ENCODE assay signal across 12 cellular contexts in genomic region chr1:206897175-206897574, GRCh38. TPM values are rescaled to one million over a fixed set of nuclear protein-coding genes. Genes with fewer than 3 reads are reported as not detected.
A peak's percentile ranks its signal among the peaks of the same experiment; 100 is the strongest.
DNase-seq lines count a peak whose midpoint lies in the region; ATAC-seq and TF ChIP-seq lines count a peak whose summit lies in the region.
"Had no signal": no experiment of that assay in that cellular context is flagged by ENCODE, and none has a peak within 500 bp of the region (broad histone marks: within the 10 kb centered on the region; RNA-seq: fewer than 3 reads in every experiment).

A gene with protein sequence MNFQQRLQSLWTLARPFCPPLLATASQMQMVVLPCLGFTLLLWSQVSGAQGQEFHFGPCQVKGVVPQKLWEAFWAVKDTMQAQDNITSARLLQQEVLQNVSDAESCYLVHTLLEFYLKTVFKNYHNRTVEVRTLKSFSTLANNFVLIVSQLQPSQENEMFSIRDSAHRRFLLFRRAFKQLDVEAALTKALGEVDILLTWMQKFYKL (plus strand): TSS chr1:206897443. CDS start chr1:206897833, 390 bp downstream.

- CTCF ChIA-PET in AG04450 (lab: Charles Lee) (interaction anchor here (0.6 to 1.8 kb wide), 4 partner anchors 12 to 285 kb away, joined by 3 to 11 read pairs (median 3); partner anchors contain the start of gene EIF2D), HCT116 (lab: Charles Lee) (no interaction called here)

- no TSS peak for BruUV-seq in HCT116 (replicated peaks; lab: Mats Ljungman, UMichigan)

- H2AFZ ChIP-seq in HCT116 (ENCODE audit: low read depth, low read length, poor library complexity, severe bottlenecking): peak within 1 kb of the TSS; percentile 56
- H2AFZ ChIP-seq: neural progenitor cell had no signal

- no peak for ATAC-seq in HCT116
- ATAC-seq in activated naive CD8-positive, alpha-beta T cell treated with anti-CD3 and anti-CD28 coated beads, Interleukin-2, amount 50 U/mL, for 24 hours: peak; percentile 81
- no peak for ATAC-seq in HG03175 (IDR thresholded peaks at IDR 0.05; ENCODE audit: unreplicated experiment)

- H3K36me3 Mint-ChIP-seq in activated naive CD8-positive, alpha-beta T cell treated with anti-CD3 and anti-CD28 coated beads, Interleukin-2, amount 50 U/mL, for 24 hours (ENCODE audit: low read depth): peaks cover 9% of the 10 kb centered on the region
- H3K36me3 Mint-ChIP-seq: neural progenitor cell had no signal

- H3K79me2 ChIP-seq in HCT116 (ENCODE audit: insufficient read depth, low read length): no peaks in the 10 kb centered on the region

- no peak for TF ChIP-seq RAD21 in HCT116 (IDR thresholded peaks at IDR 0.05; ENCODE audit: low read depth)

- H3K4me3 Mint-ChIP-seq in activated naive CD8-positive, alpha-beta T cell treated with anti-CD3 and anti-CD28 coated beads, Interleukin-2, amount 50 U/mL, for 24 hours: peak within 1 kb of the TSS; percentile 72
- H3K4me3 Mint-ChIP-seq: neural progenitor cell had no signal

- H3K9me2 ChIP-seq in HCT116 (ENCODE audit: insufficient read depth): no peaks in the 10 kb centered on the region

- H3K4me1 ChIP-seq in HCT116 (ENCODE audit: control insufficient read depth in 1 of 2, insufficient read depth in 2 of 2, low read length in 2 of 2) (peaks cover 9 to 18% of the 10 kb centered on the region in 2 experiments), skeletal muscle satellite cell (ENCODE audit: control insufficient read depth, insufficient read depth, low read length) (peaks cover 57% of the 10 kb centered on the region)
- H3K4me1 ChIP-seq: neural progenitor cell had no signal

- H3K4me1 Mint-ChIP-seq in activated naive CD8-positive, alpha-beta T cell treated with anti-CD3 and anti-CD28 coated beads, Interleukin-2, amount 50 U/mL, for 24 hours: peaks cover 92% of the 10 kb centered on the region

- DNase-seq in AG04450 (ENCODE audit: low read depth, low spot score): no peak
- no peak for DNase-seq in HCT116 (ENCODE audit: low read depth, low spot score)
- DNase-seq in activated naive CD8-positive, alpha-beta T cell treated with anti-CD3 and anti-CD28 coated beads, Interleukin-2, amount 50 U/mL, for 24 hours: peak; percentile 68
- no peak for DNase-seq in NCI-H510A treated with DMSO at 0.1 percent for 48 hours (lab: John Stamatoyannopoulos, UW)
- DNase-seq in mesenteric fat pad (ENCODE audit: low spot score): no peak
- no peak for DNase-seq in NCI-H524 treated with DMSO at 0.1 percent for 48 hours (lab: John Stamatoyannopoulos, UW)
- DNase-seq: effector CD4-positive, alpha-beta T cell; NCI-H526; small intestine had no signal

- peak within 1 kb of the TSS; percentile 63 for H3K4me2 ChIP-seq in HCT116 (ENCODE audit: low read length)
- H3K4me2 ChIP-seq in skeletal muscle satellite cell (ENCODE audit: low read length): peak within 1 kb of the TSS; percentile 61
- H3K4me2 ChIP-seq: neural progenitor cell had no signal

- no peak within 1 kb of the TSS for H3K4me3 ChIP-seq in AG04450 (ENCODE audit: low read depth, low read length)
- H3K4me3 ChIP-seq in HCT116 (replicated peaks in 1 of 2; ENCODE audit: low read depth in 1 of 2, low read length in 2 of 2): 0 out of 4 replicates have a peak within 1 kb of the TSS, but pooled peaks of 1 of the 2 experiments have one; percentile 9
- peak within 1 kb of the TSS; percentile 52 for H3K4me3 ChIP-seq in skeletal muscle satellite cell (ENCODE audit: low read length)
- H3K4me3 ChIP-seq: neural progenitor cell had no signal

- H3K36me3 ChIP-seq in HCT116 (ENCODE audit: control insufficient read depth in 1 of 2, insufficient read depth in 2 of 2, low read length in 2 of 2) (no peaks in the 10 kb centered on the region), skeletal muscle satellite cell (ENCODE audit: insufficient read depth, low read length) (no peaks in the 10 kb centered on the region)
- H3K36me3 ChIP-seq: neural progenitor cell had no signal

- TF ChIP-seq CTCF in AG04450 (IDR thresholded peaks at IDR 0.05; ENCODE audit: low read depth, low read length): no peak
- TF ChIP-seq CTCF in HCT116 (IDR thresholded peaks at IDR 0.05 in 2 of 3, conservative IDR thresholded peaks at IDR 0.05 in 1 of 3; ENCODE audit: borderline replicate concordance in 1 of 3, insufficient read depth in 1 of 3, low read depth in 2 of 3, low read length in 2 of 3): no peak

- H3K27ac ChIP-seq in AG04450 (ENCODE audit: low read depth, low read length) (peak within 1 kb of the TSS; percentile 53), HCT116 (ENCODE audit: low read depth, low read length) (no peak within 1 kb of the TSS)
- H3K27ac ChIP-seq: neural progenitor cell had no signal

- RAD21 ChIA-PET in HCT116 (lab: Charles Lee; ENCODE audit: low non-redundant PET in 1 of 2, low total read pairs in 2 of 2, uncharacterized antibody in 2 of 2, unreplicated experiment in 2 of 2): no interaction called here

- peak within 1 kb of the TSS; percentile 89 for H3K27ac Mint-ChIP-seq in activated naive CD8-positive, alpha-beta T cell treated with anti-CD3 and anti-CD28 coated beads, Interleukin-2, amount 50 U/mL, for 24 hours
- H3K27ac Mint-ChIP-seq: neural progenitor cell had no signal

- no peaks in the 10 kb centered on the region for H3K27me3 ChIP-seq in AG04450 (ENCODE audit: control insufficient read depth, insufficient read depth, low read length)
- H3K27me3 ChIP-seq in HCT116 (ENCODE audit: insufficient read depth, low read length): no peaks in the 10 kb centered on the region
- no peaks in the 10 kb centered on the region for H3K27me3 ChIP-seq in skeletal muscle satellite cell (ENCODE audit: control insufficient read depth, insufficient read depth, low read length)
- H3K27me3 ChIP-seq: neural progenitor cell had no signal

- POLR2A ChIA-PET in AG04450 (lab: Yijun Ruan, JAX) (no interaction called here), HCT116 (lab: Charles Lee) (no interaction called here)

- no peaks in the 10 kb centered on the region for H3K9me3 Mint-ChIP-seq in activated naive CD8-positive, alpha-beta T cell treated with anti-CD3 and anti-CD28 coated beads, Interleukin-2, amount 50 U/mL, for 24 hours
- H3K9me3 Mint-ChIP-seq: neural progenitor cell had no signal

- intact Hi-C loops in HCT116 (cut with micrococcal nuclease): no loop called here

- no peak for TF ChIP-seq POLR2A in HCT116 (IDR thresholded peaks at IDR 0.05; ENCODE audit: borderline replicate concordance, extremely low read depth, insufficient read depth, insufficient read length)

- H3K9me3 ChIP-seq in AG04450 (ENCODE audit: control insufficient read depth, insufficient read depth, low read length) (no peaks in the 10 kb centered on the region), HCT116 (ENCODE audit: control insufficient read depth in 1 of 2, insufficient read depth in 1 of 2, low read depth in 1 of 2, low read length in 2 of 2) (no peaks in the 10 kb centered on the region), skeletal muscle satellite cell (replicated peaks; ENCODE audit: low read length) (no peaks in the 10 kb centered on the region)

- H3K9ac ChIP-seq in HCT116 (ENCODE audit: low read length) (no peak within 1 kb of the TSS), skeletal muscle satellite cell (ENCODE audit: low read depth, low read length) (peak within 1 kb of the TSS; percentile 59)
- H3K9ac ChIP-seq: neural progenitor cell had no signal

- H3K27me3 Mint-ChIP-seq in activated naive CD8-positive, alpha-beta T cell treated with anti-CD3 and anti-CD28 coated beads, Interleukin-2, amount 50 U/mL, for 24 hours: no peaks in the 10 kb centered on the region

- H4K20me1 ChIP-seq in HCT116 (ENCODE audit: insufficient read depth): no peaks in the 10 kb centered on the region

TF ChIP-seq in HCT116, 20 proteins besides CTCF, POLR2A, EP300 and RAD21:
- TF ChIP-seq SIN3A (IDR thresholded peaks at IDR 0.05; ENCODE audit: low read depth) (no peak), POLR2AphosphoS5 (IDR thresholded peaks at IDR 0.05; ENCODE audit: low read depth, low read length) (no peak), JUND (IDR thresholded peaks at IDR 0.05) (no peak), ATF3 (IDR thresholded peaks at IDR 0.05) (no peak), EZH2phosphoT487 (IDR thresholded peaks at IDR 0.05; ENCODE audit: borderline replicate concordance) (no peak)
- TF ChIP-seq, protein P1, sequence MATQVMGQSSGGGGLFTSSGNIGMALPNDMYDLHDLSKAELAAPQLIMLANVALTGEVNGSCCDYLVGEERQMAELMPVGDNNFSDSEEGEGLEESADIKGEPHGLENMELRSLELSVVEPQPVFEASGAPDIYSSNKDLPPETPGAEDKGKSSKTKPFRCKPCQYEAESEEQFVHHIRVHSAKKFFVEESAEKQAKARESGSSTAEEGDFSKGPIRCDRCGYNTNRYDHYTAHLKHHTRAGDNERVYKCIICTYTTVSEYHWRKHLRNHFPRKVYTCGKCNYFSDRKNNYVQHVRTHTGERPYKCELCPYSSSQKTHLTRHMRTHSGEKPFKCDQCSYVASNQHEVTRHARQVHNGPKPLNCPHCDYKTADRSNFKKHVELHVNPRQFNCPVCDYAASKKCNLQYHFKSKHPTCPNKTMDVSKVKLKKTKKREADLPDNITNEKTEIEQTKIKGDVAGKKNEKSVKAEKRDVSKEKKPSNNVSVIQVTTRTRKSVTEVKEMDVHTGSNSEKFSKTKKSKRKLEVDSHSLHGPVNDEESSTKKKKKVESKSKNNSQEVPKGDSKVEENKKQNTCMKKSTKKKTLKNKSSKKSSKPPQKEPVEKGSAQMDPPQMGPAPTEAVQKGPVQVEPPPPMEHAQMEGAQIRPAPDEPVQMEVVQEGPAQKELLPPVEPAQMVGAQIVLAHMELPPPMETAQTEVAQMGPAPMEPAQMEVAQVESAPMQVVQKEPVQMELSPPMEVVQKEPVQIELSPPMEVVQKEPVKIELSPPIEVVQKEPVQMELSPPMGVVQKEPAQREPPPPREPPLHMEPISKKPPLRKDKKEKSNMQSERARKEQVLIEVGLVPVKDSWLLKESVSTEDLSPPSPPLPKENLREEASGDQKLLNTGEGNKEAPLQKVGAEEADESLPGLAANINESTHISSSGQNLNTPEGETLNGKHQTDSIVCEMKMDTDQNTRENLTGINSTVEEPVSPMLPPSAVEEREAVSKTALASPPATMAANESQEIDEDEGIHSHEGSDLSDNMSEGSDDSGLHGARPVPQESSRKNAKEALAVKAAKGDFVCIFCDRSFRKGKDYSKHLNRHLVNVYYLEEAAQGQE (IDR thresholded peaks at IDR 0.05; ENCODE audit: low read depth): no peak
- TF ChIP-seq, protein P2, sequence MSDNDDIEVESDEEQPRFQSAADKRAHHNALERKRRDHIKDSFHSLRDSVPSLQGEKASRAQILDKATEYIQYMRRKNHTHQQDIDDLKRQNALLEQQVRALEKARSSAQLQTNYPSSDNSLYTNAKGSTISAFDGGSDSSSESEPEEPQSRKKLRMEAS (IDR thresholded peaks at IDR 0.05): no peak

RNA-seq across cellular contexts. Expression of the gene that starts here (rescaled TPM):
- 0.60 and 0.73 TPM in 2 replicates for polyA plus RNA-seq in AG04450 (2011; rRNA removed)
- 0.17 and 0.28 TPM in 2 replicates for polyA minus RNA-seq in AG04450 (2011; rRNA and poly(A)+ RNA removed)
- total RNA-seq in HCT116 (2021; ENCODE audit: unreplicated experiment) (not detected), mesenteric fat pad (not detected)
- polyA plus RNA-seq in HCT116 (2012): not detected in 2 replicates
- not detected in 2 replicates for total RNA-seq in skeletal muscle satellite cell (2012; rRNA removed)
